In genomic region chr1:160097196-160097910, GRCh38 we compare ENCODE assay signal across 8 cellular contexts. TPM values are rescaled to one million over a fixed set of nuclear protein-coding genes. Genes with fewer than 3 reads are reported as not detected.
DNase-seq lines count a peak whose midpoint lies in the region; ATAC-seq and TF ChIP-seq lines count a peak whose summit lies in the region.

No MANE protein-coding gene starts in this region.

- peak overlapping the region; percentile 87 for H3K27ac ChIP-seq in CD8-positive, alpha-beta T cell (ENCODE audit: low read depth, low read length)
- H3K27ac ChIP-seq in SJCRH30 (no peak overlapping the region), parathyroid adenoma (no peak overlapping the region)

- peaks cover 13% of the 10 kb centered on the region for H3K36me3 ChIP-seq in CD8-positive, alpha-beta T cell (ENCODE audit: insufficient read depth, low read length)
- H3K36me3 ChIP-seq in SJCRH30 = no peaks in the 10 kb centered on the region
- H3K36me3 ChIP-seq in parathyroid adenoma (ENCODE audit: control insufficient read depth, insufficient read depth, low read length) = no peaks in the 10 kb centered on the region

- H3K36me3 Mint-ChIP-seq in CD8-positive, alpha-beta T cell = peaks cover 44% of the 10 kb centered on the region
- H3K36me3 Mint-ChIP-seq in endothelial cell (ENCODE audit: low read depth, unreplicated experiment) = no peaks in the 10 kb centered on the region

- H3K9ac ChIP-seq in parathyroid adenoma = no peak overlapping the region

- peak overlapping the region; percentile 92 for H2AFZ ChIP-seq in parathyroid adenoma

- no peaks in the 10 kb centered on the region for H3K27me3 Mint-ChIP-seq in CD8-positive, alpha-beta T cell (ENCODE audit: low read depth)
- H3K27me3 Mint-ChIP-seq in endothelial cell (ENCODE audit: unreplicated experiment) = peaks cover 10% of the 10 kb centered on the region

- H3K4me2 ChIP-seq in parathyroid adenoma (ENCODE audit: low read length) = peak overlapping the region; percentile 92

- POLR2A ChIA-PET in CD8-positive, alpha-beta T cell (lab: Charles Lee) = interaction anchor here (0.9 to 3.8 kb wide), 4 partner anchors 12 to 187 kb away, joined by 3 to 29 read pairs (median 8); partner anchors contain the start of genes IGSF9 and PEX19

- H3K9me3 Mint-ChIP-seq in CD8-positive, alpha-beta T cell = no peaks in the 10 kb centered on the region
- no peaks in the 10 kb centered on the region for H3K9me3 Mint-ChIP-seq in endothelial cell (ENCODE audit: unreplicated experiment)

- CTCF ChIA-PET in CD8-positive, alpha-beta T cell (lab: Charles Lee) = interaction anchor here (1.1 to 6.3 kb wide), 7 partner anchors 11 to 279 kb away, joined by 3 to 80 read pairs (median 6); partner anchors contain the start of gene DCAF8

- peak overlapping the region; percentile 87 for H3K4me3 ChIP-seq in CD8-positive, alpha-beta T cell (ENCODE audit: low read depth, low read length)
- H3K4me3 ChIP-seq in SJCRH30 = peak overlapping the region; percentile 62
- H3K4me3 ChIP-seq in parathyroid adenoma (ENCODE audit: low read depth, low read length) = peak overlapping the region; percentile 72

- peaks cover 74% of the 10 kb centered on the region for H3K4me1 Mint-ChIP-seq in CD8-positive, alpha-beta T cell (ENCODE audit: low read depth)
- peaks cover 14% of the 10 kb centered on the region for H3K4me1 Mint-ChIP-seq in endothelial cell (ENCODE audit: unreplicated experiment)

- H3K79me2 ChIP-seq in parathyroid adenoma = no peaks in the 10 kb centered on the region

- no peaks in the 10 kb centered on the region for H3K27me3 ChIP-seq in CD8-positive, alpha-beta T cell (ENCODE audit: insufficient read depth, low read length)
- no peaks in the 10 kb centered on the region for H3K27me3 ChIP-seq in SJCRH30
- H3K27me3 ChIP-seq in parathyroid adenoma (ENCODE audit: control insufficient read depth, insufficient read depth, low read length) = no peaks in the 10 kb centered on the region

- intact Hi-C loops in CD8-positive, alpha-beta T cell (cut with DNase I, micrococcal nuclease) = loop anchor here (5.0 kb wide), 2 partner anchors 175 to 315 kb away; partner anchors contain the start of gene DUSP23 (in 2 of the 2)

- no peaks in the 10 kb centered on the region for H3K9me3 ChIP-seq in CD8-positive, alpha-beta T cell (ENCODE audit: low read length)
- H3K9me3 ChIP-seq in SJCRH30 (replicated peaks) (no peaks in the 10 kb centered on the region), parathyroid adenoma (ENCODE audit: control insufficient read depth, low read length) (no peaks in the 10 kb centered on the region)

- ATAC-seq in CD8-positive, alpha-beta T cell = no peak
- ATAC-seq in GM18868 (IDR thresholded peaks at IDR 0.05; ENCODE audit: unreplicated experiment) = no peak

- peak in 1 of 7 experiments; percentile 46 for DNase-seq in CD8-positive, alpha-beta T cell
- DNase-seq in SJCRH30 (no peak), endothelial cell (ENCODE audit: low spot score) (no peak), GM19240 (ENCODE audit: insufficient read length, low spot score) (no peak), inferior parietal cortex (ENCODE audit: extremely low spot score) (no peak), DMS 273 treated with DMSO at 0.1 percent for 48 hours (lab: John Stamatoyannopoulos, UW) (no peak)

- H3K4me1 ChIP-seq in CD8-positive, alpha-beta T cell (ENCODE audit: insufficient read depth, low read length) = peaks cover 73% of the 10 kb centered on the region
- H3K4me1 ChIP-seq in SJCRH30 (peaks cover 7% of the 10 kb centered on the region; the same call in 1 of the 2 replicates), parathyroid adenoma (no peaks in the 10 kb centered on the region)

- no peak for TF ChIP-seq CTCF in CD8-positive, alpha-beta T cell (IDR thresholded peaks at IDR 0.05)
- TF ChIP-seq CTCF in endothelial cell (IDR thresholded peaks at IDR 0.05; ENCODE audit: unreplicated experiment) = no peak
- no peak for TF ChIP-seq CTCF in parathyroid adenoma (IDR thresholded peaks at IDR 0.05)

- peak overlapping the region; percentile 92 for H3K4me3 Mint-ChIP-seq in CD8-positive, alpha-beta T cell
- peak overlapping the region; percentile 92 for H3K4me3 Mint-ChIP-seq in endothelial cell (ENCODE audit: unreplicated experiment)

- peak overlapping the region; percentile 93 for H3K27ac Mint-ChIP-seq in CD8-positive, alpha-beta T cell
- H3K27ac Mint-ChIP-seq in endothelial cell (ENCODE audit: unreplicated experiment) = peak overlapping the region; percentile 34

RNA-seq across cellular contexts. Expression of gene IGSF8, which starts 1.1 kb away (rescaled TPM):
- 10 to 100 TPM; 35.5 to 39.3 TPM for total RNA-seq in CD8-positive, alpha-beta T cell
- 5.4 and 6.8 TPM in 2 replicates for total RNA-seq in SJCRH30 (2014; rRNA removed; shearing (Covaris generic))
- total RNA-seq in endothelial cell (ENCODE audit: unreplicated experiment) = 17.2 TPM

RNA-seq across cellular contexts. Expression of gene KCNJ9, which starts 16.0 kb away (rescaled TPM):
- total RNA-seq in CD8-positive, alpha-beta T cell = not detected
- total RNA-seq in SJCRH30 (2014; rRNA removed; shearing (Covaris generic)) = not detected in 2 replicates
- 0.05 TPM for total RNA-seq in endothelial cell (ENCODE audit: unreplicated experiment)

RNA-seq across cellular contexts. Expression of gene ATP1A2, which starts 18.2 kb away (rescaled TPM):
- total RNA-seq in CD8-positive, alpha-beta T cell = not detected
- total RNA-seq in SJCRH30 (2014; rRNA removed; shearing (Covaris generic)) = 40.2 and 44.2 TPM in 2 replicates
- 0.49 TPM for total RNA-seq in endothelial cell (ENCODE audit: unreplicated experiment)

RNA-seq across cellular contexts. Expression of gene KCNJ10, which starts 27.4 kb away (rescaled TPM):
- not detected for total RNA-seq in CD8-positive, alpha-beta T cell
- 0.14 TPM in 1 of 2 replicates, not detected in the other for total RNA-seq in SJCRH30 (2014; rRNA removed; shearing (Covaris generic))
- not detected for total RNA-seq in endothelial cell (ENCODE audit: unreplicated experiment)

RNA-seq across cellular contexts. Expression of gene ATP1A4, which starts 54.0 kb away (rescaled TPM):
- total RNA-seq in CD8-positive, alpha-beta T cell = not detected
- not detected in 2 replicates for total RNA-seq in SJCRH30 (2014; rRNA removed; shearing (Covaris generic))
- total RNA-seq in endothelial cell (ENCODE audit: unreplicated experiment) = not detected

Comparison
In these comparisons a context has a peak if more than half of its experiments do, and no peak if none do; other contexts are left out.
1. RNA of gene ATP1A2, which starts 18.2 kb away (total RNA-seq): 40.2 to 44.2 TPM in SJCRH30; 0.49 TPM in endothelial cell (single experiment) and not detected in CD8-positive, alpha-beta T cell; every median in the first group is over 10 times any median in the second.
2. Peak in every context shown above with its lines, with median percentiles within 50 percentile points of each other: H3K4me3 ChIP-seq.